Comparison of ENCODE assay signal across 16 cellular contexts in genomic region chr4:24137596-24137962, GRCh38.
"Had no signal": no experiment of that assay in that cellular context is flagged by ENCODE, and none has a peak within 500 bp of the region (broad histone marks: within the 10 kb centered on the region; RNA-seq: fewer than 3 reads in every experiment).

No MANE protein-coding gene starts in this region.

- H3K36me3 ChIP-seq: esophagus squamous epithelium, heart right ventricle, spleen, tibial artery, uterus had no signal

- H3K4me3 ChIP-seq: esophagus squamous epithelium, heart right ventricle, lung, spleen, tibial artery, uterus had no signal

- DNase-seq: activated CD4-positive, alpha-beta memory T cell treated with anti-CD3 and anti-CD28 coated beads for 36 hours; activated CD4-positive, alpha-beta T cell treated with anti-CD3 and anti-CD28 coated beads for 36 hours; activated T-cell treated with anti-CD3 and anti-CD28 coated beads for 4 hours; effector CD8-positive, alpha-beta T cell; esophagus squamous epithelium; heart right ventricle; left cardiac atrium; nephron progenitor cell; nucleus accumbens; spleen; stimulated activated CD4-positive, alpha-beta T cell treated with anti-CD3 and anti-CD28 coated beads, Interleukin-4, amount 100 ng/mL, for 4 hours; stimulated activated naive CD4-positive, alpha-beta T cell; tibial artery; uterus had no signal

- H3K4me1 ChIP-seq: esophagus squamous epithelium, spleen, uterus had no signal

- H3K9me3 ChIP-seq: esophagus squamous epithelium, heart right ventricle, spleen, tibial artery, uterus had no signal

- H3K27ac ChIP-seq: esophagus squamous epithelium, heart right ventricle, spleen, tibial artery, uterus had no signal

- ATAC-seq: activated CD4-positive, alpha-beta T cell treated with anti-CD3 and anti-CD28 coated beads for 36 hours; left cardiac atrium; WTC11 had no signal

- H3K27me3 ChIP-seq: esophagus squamous epithelium, heart right ventricle, spleen, tibial artery, uterus had no signal
